8 cellular contexts compared by ENCODE assay signal in genomic region chr1:156445789-156446263, GRCh38. TPM values are rescaled to one million over a fixed set of nuclear protein-coding genes. Genes with fewer than 3 reads are reported as not detected.
A peak's percentile ranks its signal among the peaks of the same experiment; 100 is the strongest.
DNase-seq lines count a peak whose midpoint lies in the region; ATAC-seq and TF ChIP-seq lines count a peak whose summit lies in the region.

No MANE protein-coding gene starts in this region.

- peak; percentile 61 to 81 (median 70) for DNase-seq in CD4-positive, alpha-beta T cell
- DNase-seq in HS-27A (ENCODE audit: low read depth) (peak; percentile 42), NCI-H82 (lab: John Stamatoyannopoulos, UW) (peak; percentile 95), dorsolateral prefrontal cortex (peak; percentile 78 to 90 (median 85)), lung microvascular endothelial cell (ENCODE audit: low read depth in 2 of 2) (peak; percentile 72 to 79)
- peak; percentile 90 for DNase-seq in activated CD4-positive, alpha-beta memory T cell treated with anti-CD3 and anti-CD28 coated beads for 36 hours
- DNase-seq in stimulated activated CD8-positive, alpha-beta memory T cell treated with anti-CD3 and anti-CD28 coated beads, Interleukin-15, amount 100 ng/mL, for 1 hour (ENCODE audit: low read depth) = peak; percentile 65

- peaks cover 53% of the 10 kb centered on the region for H3K27me3 Mint-ChIP-seq in CD4-positive, alpha-beta T cell
- H3K27me3 Mint-ChIP-seq in activated CD4-positive, alpha-beta memory T cell treated with anti-CD3 and anti-CD28 coated beads for 36 hours = peaks cover 47% of the 10 kb centered on the region

- no peak overlapping the region for H3K4me3 Mint-ChIP-seq in CD4-positive, alpha-beta T cell
- no peak overlapping the region for H3K4me3 Mint-ChIP-seq in activated CD4-positive, alpha-beta memory T cell treated with anti-CD3 and anti-CD28 coated beads for 36 hours

- no peaks in the 10 kb centered on the region for H3K9me3 Mint-ChIP-seq in CD4-positive, alpha-beta T cell
- H3K9me3 Mint-ChIP-seq in activated CD4-positive, alpha-beta memory T cell treated with anti-CD3 and anti-CD28 coated beads for 36 hours = no peaks in the 10 kb centered on the region

- peak; percentile 90 for TF ChIP-seq CTCF in CD4-positive, alpha-beta T cell (IDR thresholded peaks at IDR 0.05)
- peak; percentile 83 to 100 (median 98) for TF ChIP-seq CTCF in dorsolateral prefrontal cortex (IDR thresholded peaks at IDR 0.05 in 54 of 56, conservative IDR thresholded peaks at IDR 0.05 in 2 of 56; ENCODE audit: low read depth in 1 of 56, partially characterized antibody in 56 of 56)

- peaks cover 43% of the 10 kb centered on the region for H3K27me3 ChIP-seq in CD4-positive, alpha-beta T cell (ENCODE audit: control insufficient read depth, insufficient read depth, low read length)
- peaks cover 0 to 11% (median 0%) of the 10 kb centered on the region in 45 donors for H3K27me3 ChIP-seq in dorsolateral prefrontal cortex

- no peak overlapping the region for H3K27ac Mint-ChIP-seq in CD4-positive, alpha-beta T cell
- H3K27ac Mint-ChIP-seq in activated CD4-positive, alpha-beta memory T cell treated with anti-CD3 and anti-CD28 coated beads for 36 hours = no peak overlapping the region

- peak; percentile 95 for ATAC-seq in CD4-positive, alpha-beta T cell (ENCODE audit: poor library complexity)
- ATAC-seq in HG02970 (IDR thresholded peaks at IDR 0.05; ENCODE audit: low FRiP score, unreplicated experiment) = no peak

- no peaks in the 10 kb centered on the region for H3K36me3 Mint-ChIP-seq in CD4-positive, alpha-beta T cell (ENCODE audit: low read depth)
- no peaks in the 10 kb centered on the region for H3K36me3 Mint-ChIP-seq in activated CD4-positive, alpha-beta memory T cell treated with anti-CD3 and anti-CD28 coated beads for 36 hours

- CTCF ChIA-PET in CD4-positive, alpha-beta T cell (lab: Charles Lee) = interaction anchor here (0.5 to 4.6 kb wide), 26 partner anchors 9 to 1133 kb away, joined by 3 to 106 read pairs (median 4); no protein-coding TSS in a partner anchor
- CTCF ChIA-PET in activated CD4-positive, alpha-beta memory T cell treated with anti-CD3 and anti-CD28 coated beads for 36 hours (lab: Charles Lee) = interaction anchor here (0.6 to 6.8 kb wide), 60 partner anchors 9 to 364 kb away, joined by 3 to 491 read pairs (median 5); partner anchors contain the start of genes CCT3, GPATCH4, MEF2D and MEX3A

- intact Hi-C loops in CD4-positive, alpha-beta T cell (cut with DNase I, micrococcal nuclease) = loop anchor here (1.0 to 5.0 kb wide), 3 partner anchors 61 to 354 kb away; no protein-coding TSS in a partner anchor
- intact Hi-C loops in activated CD4-positive, alpha-beta memory T cell treated with anti-CD3 and anti-CD28 coated beads for 36 hours (cut with micrococcal nuclease) = loop anchor here (1.0 to 2.0 kb wide), 2 partner anchors 10 to 355 kb away; no protein-coding TSS in a partner anchor
- intact Hi-C loops in dorsolateral prefrontal cortex (cut with DNase I) = loop anchor here in 1 of 2 donors (2.0 to 10.0 kb wide), 2 partner anchors 33 to 301 kb away; no protein-coding TSS in a partner anchor

- POLR2A ChIA-PET in CD4-positive, alpha-beta T cell (lab: Charles Lee) = interaction anchor here (0.6 to 2.3 kb wide), 5 partner anchors 12 to 1375 kb away, joined by 3 to 31 read pairs (median 8); partner anchors contain the start of gene MEF2D
- POLR2A ChIA-PET in activated CD4-positive, alpha-beta memory T cell treated with anti-CD3 and anti-CD28 coated beads for 36 hours (lab: Charles Lee) = interaction anchor here (0.6 to 1.0 kb wide), 2 partner anchors 19 to 60 kb away, joined by 3 to 8 read pairs; no protein-coding TSS in a partner anchor

- H3K9me3 ChIP-seq in CD4-positive, alpha-beta T cell (ENCODE audit: control insufficient read depth, low read length) = no peaks in the 10 kb centered on the region

- H3K27ac ChIP-seq in CD4-positive, alpha-beta T cell (ENCODE audit: low read depth, low read length) = no peak overlapping the region
- peak overlapping the region in 7 of 59 donors; percentile 0 to 55 (median 34) for H3K27ac ChIP-seq in dorsolateral prefrontal cortex

- peak overlapping the region in 23 of 59 donors; percentile 0 to 43 (median 27) for H3K4me3 ChIP-seq in dorsolateral prefrontal cortex

- peaks cover 9% of the 10 kb centered on the region for H3K4me1 Mint-ChIP-seq in CD4-positive, alpha-beta T cell (ENCODE audit: low read depth)
- peaks cover 16% of the 10 kb centered on the region for H3K4me1 Mint-ChIP-seq in activated CD4-positive, alpha-beta memory T cell treated with anti-CD3 and anti-CD28 coated beads for 36 hours (ENCODE audit: low read depth)

RNA-seq across cellular contexts. Expression of gene MEF2D, which starts 54.7 kb away (rescaled TPM):
- 100 to 1,000 TPM; 155 to 162 TPM for total RNA-seq in CD4-positive, alpha-beta T cell
- 10 to 100 TPM; 35.9 to 39.7 TPM for total RNA-seq in activated CD4-positive, alpha-beta memory T cell treated with anti-CD3 and anti-CD28 coated beads for 36 hours
- 100 to 1,000 TPM in 40 of 120 experiments, 10 to 100 TPM in 80; 63.8 to 123 (median 93.8) TPM for total RNA-seq in dorsolateral prefrontal cortex
- total RNA-seq in lung microvascular endothelial cell = 3.7 and 4.4 TPM in 2 replicates

Comparison
In these comparisons a context has a peak if more than half of its experiments do, and no peak if none do; other contexts are left out.
1. DNase-seq: peak in every context shown above with its lines; median percentile 95 in NCI-H82; 90 in activated CD4-positive, alpha-beta memory T cell treated with anti-CD3 and anti-CD28 coated beads for 36 hours; 85 in dorsolateral prefrontal cortex; 76 in lung microvascular endothelial cell; 70 in CD4-positive, alpha-beta T cell; 65 in stimulated activated CD8-positive, alpha-beta memory T cell treated with anti-CD3 and anti-CD28 coated beads, Interleukin-15, amount 100 ng/mL, for 1 hour; 42 in HS-27A.